In genomic region chr17:58324409-58325288, GRCh38 we compare ENCODE assay signal across 8 cellular contexts. TPM values are rescaled to one million over a fixed set of nuclear protein-coding genes. Genes with fewer than 3 reads are reported as not detected.
DNase-seq lines count a peak whose midpoint lies in the region; ATAC-seq and TF ChIP-seq lines count a peak whose summit lies in the region.

No MANE protein-coding gene starts in this region.

- H3K9me3 ChIP-seq in ovary, result no peaks in the 10 kb centered on the region

- TF ChIP-seq CTCF in foreskin fibroblast (IDR thresholded peaks at IDR 0.05; ENCODE audit: low read depth, low read length) (no peak), ovary (IDR thresholded peaks at IDR 0.05) (no peak)

- ATAC-seq in HG02970 (IDR thresholded peaks at IDR 0.05; ENCODE audit: low FRiP score, unreplicated experiment), result no peak
- ATAC-seq in GM18498 (IDR thresholded peaks at IDR 0.05; ENCODE audit: unreplicated experiment), result no peak

- no peak for TF ChIP-seq EP300 in ovary (IDR thresholded peaks at IDR 0.05)

- no peaks in the 10 kb centered on the region for H3K27me3 ChIP-seq in ovary

- peak overlapping the region; percentile 54 to 67 for H3K4me3 ChIP-seq in foreskin fibroblast (ENCODE audit: low read depth in 1 of 2, low read length in 2 of 2)
- H3K4me3 ChIP-seq in ovary, result peak overlapping the region; percentile 61

- H3K27ac ChIP-seq in ovary, result peak overlapping the region; percentile 46 to 67

- no peak for TF ChIP-seq POLR2A in ovary (IDR thresholded peaks at IDR 0.05)

- DNase-seq in NCI-H1436 (lab: John Stamatoyannopoulos, UW), result peak; percentile 67
- no peak for DNase-seq in NCI-H1436 treated with DMSO at 0.1 percent for 48 hours (lab: John Stamatoyannopoulos, UW)
- peak; percentile 42 for DNase-seq in SW480 (ENCODE audit: low spot score)
- no peak for DNase-seq in foreskin fibroblast
- peak; percentile 47 to 82 (median 68) for DNase-seq in ovary
- DNase-seq in GM19238 (ENCODE audit: insufficient read length, low spot score), result no peak

- no peaks in the 10 kb centered on the region for H3K36me3 ChIP-seq in ovary

- peaks cover 8% of the 10 kb centered on the region for H3K4me1 ChIP-seq in ovary (ENCODE audit: insufficient read depth)

- WGBS in ovary, 3 donors, result 3 to 7% (median 3%) methylated on average over 43 to 66 of the region's 66 CpGs

- intact Hi-C loops in ovary (cut with DNase I), result no loop called here

RNA-seq across cellular contexts. Expression of gene TSPOAP1, which starts 3.9 kb away (rescaled TPM):
- total RNA-seq in ovary, result 10 to 100 TPM; 22.8 to 49.1 (median 37.5) TPM
- 10 to 100 TPM in 1 of 2 donors, 1 to 10 TPM in 1; 8.3 to 46.2 TPM for polyA plus RNA-seq in ovary

RNA-seq across cellular contexts. Expression of gene SUPT4H1, which starts 27.4 kb away (rescaled TPM):
- total RNA-seq in ovary, result 10 to 100 TPM; 43.7 to 73.6 (median 50.0) TPM
- polyA plus RNA-seq in ovary, result 100 to 1,000 TPM in 1 of 2 donors, 10 to 100 TPM in 1; 86.2 to 182 TPM

RNA-seq across cellular contexts. Expression of gene MPO, which starts 43.9 kb away (rescaled TPM):
- total RNA-seq in ovary, result under 1 TPM in 3 of 7 donors, not detected in 4; 0.11 to 0.67 (median 0.15) TPM
- polyA plus RNA-seq in ovary, result under 1 TPM; 0.02 to 0.05 TPM

Comparison
In these comparisons a context has a peak if more than half of its experiments do, and no peak if none do; other contexts are left out.
1. DNase-seq: peak in NCI-H1436 (single experiment), SW480 (single experiment) and ovary (5 of 5); none in NCI-H1436 treated with DMSO at 0.1 percent for 48 hours (single experiment), foreskin fibroblast (0 of 2) and GM19238 (single experiment).